24 cellular contexts compared by ENCODE assay signal in the genomic region with DNA sequence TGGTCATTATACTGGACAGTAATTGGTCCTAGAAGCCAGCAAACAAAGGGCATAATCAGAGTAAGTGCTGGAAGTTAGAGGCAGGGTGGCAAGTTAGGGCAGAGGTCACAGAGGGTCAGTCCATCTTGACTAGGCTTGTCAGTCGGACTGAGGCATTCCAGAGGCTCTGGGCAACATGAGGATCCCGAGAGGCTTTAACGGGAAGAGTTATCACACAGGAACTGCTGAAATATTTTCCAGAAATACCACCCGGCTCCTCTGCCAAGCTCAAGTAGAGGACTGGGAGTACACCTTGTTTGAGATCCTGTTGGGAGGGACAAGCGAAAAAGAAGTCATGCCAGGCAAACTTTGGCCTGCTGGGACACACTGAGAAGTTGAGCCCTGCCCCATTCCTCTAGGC.
"Had no signal": no experiment of that assay in that cellular context is flagged by ENCODE, and none has a peak within 500 bp of the region (broad histone marks: within the 10 kb centered on the region; RNA-seq: fewer than 3 reads in every experiment).

No MANE protein-coding gene starts in this region.

- H3K27me3 Mint-ChIP-seq: stimulated activated memory B cell treated with anti-CD40 and anti-IgM and Interleukin-4, amounts not matched to agents 10 μg/mL and 1 μg/mL and 100 μg/mL, for 72 hours had no signal

- H2AFZ ChIP-seq: hepatocyte had no signal

- H3K79me2 ChIP-seq: hepatocyte had no signal

- H3K27me3 ChIP-seq: hepatocyte, pancreas, right lobe of liver, tibial nerve, uterus had no signal

- H3K27ac Mint-ChIP-seq: natural killer cell treated with Interleukin-12 subunit alpha and Interleukin-12 subunit beta and Interleukin-15 and Interleukin-18, amount 100 ng/mL, for 72 hours; stimulated activated memory B cell treated with anti-CD40 and anti-IgM and Interleukin-4, amounts not matched to agents 10 μg/mL and 1 μg/mL and 100 μg/mL, for 72 hours; stimulated activated naive CD8-positive, alpha-beta T cell treated with anti-CD3 and anti-CD28 coated beads, Interleukin-15, amount 100 ng/mL, for 72 hours; type B pancreatic cell had no signal

- H3K36me3 Mint-ChIP-seq: natural killer cell treated with Interleukin-12 subunit alpha and Interleukin-12 subunit beta and Interleukin-15 and Interleukin-18, amount 100 ng/mL, for 72 hours; stimulated activated memory B cell treated with anti-CD40 and anti-IgM and Interleukin-4, amounts not matched to agents 10 μg/mL and 1 μg/mL and 100 μg/mL, for 72 hours; type B pancreatic cell had no signal

- H3K4me2 ChIP-seq: hepatocyte, smooth muscle cell had no signal

- H3K4me1 Mint-ChIP-seq: stimulated activated naive CD8-positive, alpha-beta T cell treated with anti-CD3 and anti-CD28 coated beads, Interleukin-15, amount 100 ng/mL, for 72 hours had no signal

- H3K9me3 Mint-ChIP-seq: natural killer cell treated with Interleukin-12 subunit alpha and Interleukin-12 subunit beta and Interleukin-15 and Interleukin-18, amount 100 ng/mL, for 72 hours; stimulated activated memory B cell treated with anti-CD40 and anti-IgM and Interleukin-4, amounts not matched to agents 10 μg/mL and 1 μg/mL and 100 μg/mL, for 72 hours; stimulated activated naive CD8-positive, alpha-beta T cell treated with anti-CD3 and anti-CD28 coated beads, Interleukin-15, amount 100 ng/mL, for 72 hours; type B pancreatic cell had no signal

- H3K4me3 ChIP-seq: hepatocyte, lower lobe of right lung, mucosa of descending colon, pancreas, prostate gland, right lobe of liver, smooth muscle cell, tibial nerve, uterus had no signal

- H3K4me3 Mint-ChIP-seq: naive thymus-derived CD4-positive, alpha-beta T cell; natural killer cell treated with Interleukin-12 subunit alpha and Interleukin-12 subunit beta and Interleukin-15 and Interleukin-18, amount 100 ng/mL, for 72 hours; stimulated activated memory B cell treated with anti-CD40 and anti-IgM and Interleukin-4, amounts not matched to agents 10 μg/mL and 1 μg/mL and 100 μg/mL, for 72 hours; stimulated activated naive CD8-positive, alpha-beta T cell treated with anti-CD3 and anti-CD28 coated beads, Interleukin-15, amount 100 ng/mL, for 72 hours; type B pancreatic cell had no signal

- DNase-seq: islet precursor cell; lower lobe of right lung; midbrain; mucosa of descending colon; naive thymus-derived CD4-positive, alpha-beta T cell; pancreas; posterior cingulate gyrus; retina; right lobe of liver; stimulated activated CD4-positive, alpha-beta T cell treated with anti-CD3 and anti-CD28 coated beads, Interleukin-1b, Interleukin-23, amount 100 ng/mL, for 48 hours; stimulated activated CD4-positive, alpha-beta T cell treated with anti-CD3 and anti-CD28 coated beads, Interleukin-2, amount 100 ng/mL, for 48 hours; stimulated activated CD4-positive, alpha-beta T cell treated with anti-CD3 and anti-CD28 coated beads, Interleukin-4, amount 100 ng/mL, for 4 hours; stimulated activated CD8-positive, alpha-beta memory T cell treated with anti-CD3 and anti-CD28 coated beads, Interleukin-4, amount 100 ng/mL, for 48 hours; stimulated activated naive CD4-positive, alpha-beta T cell treated with Interleukin-2 at 50 U/mL for 16 hours; stimulated activated naive CD8-positive, alpha-beta T cell treated with anti-CD3 and anti-CD28 coated beads, Interleukin-15, amount 100 ng/mL, for 72 hours; substantia nigra; uterus had no signal

- H3K4me1 ChIP-seq: lower lobe of right lung, pancreas, prostate gland, tibial nerve, uterus had no signal

- H3K9me3 ChIP-seq: lower lobe of right lung, mucosa of descending colon, pancreas, prostate gland, right lobe of liver, tibial nerve, uterus had no signal

- ATAC-seq: lower lobe of right lung; mucosa of descending colon; naive thymus-derived CD4-positive, alpha-beta T cell; natural killer cell treated with Interleukin-12 subunit alpha and Interleukin-12 subunit beta and Interleukin-15 and Interleukin-18, amount 100 ng/mL, for 72 hours; pancreas; right lobe of liver; stimulated activated memory B cell treated with anti-CD40 and anti-IgM and Interleukin-4, amounts not matched to agents 10 μg/mL and 1 μg/mL and 100 μg/mL, for 72 hours; stimulated activated naive CD8-positive, alpha-beta T cell treated with anti-CD3 and anti-CD28 coated beads, Interleukin-15, amount 100 ng/mL, for 72 hours had no signal

- H3K27ac ChIP-seq: hepatocyte, lower lobe of right lung, pancreas, prostate gland, right lobe of liver, tibial nerve, uterus had no signal

- H3K36me3 ChIP-seq: lower lobe of right lung, pancreas, prostate gland, right lobe of liver, tibial nerve, uterus had no signal
